Comparison of ENCODE assay signal across 2 cellular contexts in genomic region chr11:66932543-66932942, GRCh38.
TF ChIP-seq lines count a peak whose summit lies in the region.

No MANE protein-coding gene starts in this region.

TF ChIP-seq in A549, 52 proteins besides CTCF, POLR2A, EP300 and RAD21:
- no peak for TF ChIP-seq NPAS2 (CRISPR knock-in tag; IDR thresholded peaks at IDR 0.05; ENCODE audit: borderline replicate concordance)
- TF ChIP-seq CHD4 (IDR thresholded peaks at IDR 0.05; ENCODE audit: borderline replicate concordance), result no peak
- TF ChIP-seq FOSB (CRISPR knock-in tag; IDR thresholded peaks at IDR 0.05), result no peak
- TF ChIP-seq POLR2AphosphoS2 (conservative IDR thresholded peaks at IDR 0.05; ENCODE audit: low read length), result no peak
- no peak for TF ChIP-seq NFE2L2 (conservative IDR thresholded peaks at IDR 0.05; ENCODE audit: low read length)
- TF ChIP-seq ESRRA (IDR thresholded peaks at IDR 0.05; ENCODE audit: borderline replicate concordance, low read length), result no peak
- TF ChIP-seq MAZ (IDR thresholded peaks at IDR 0.05; ENCODE audit: borderline replicate concordance, low read depth, low read length), result no peak
- TF ChIP-seq KDM1A (IDR thresholded peaks at IDR 0.05; ENCODE audit: low read depth), result no peak
- no peak for TF ChIP-seq BCL3 (IDR thresholded peaks at IDR 0.05)
- no peak for TF ChIP-seq SMC3 (IDR thresholded peaks at IDR 0.05)
- TF ChIP-seq JUNB (IDR thresholded peaks at IDR 0.05), result no peak
- no peak for TF ChIP-seq HMGXB4 (CRISPR knock-in tag; IDR thresholded peaks at IDR 0.05; ENCODE audit: borderline replicate concordance)
- no peak for TF ChIP-seq ATOH8 (CRISPR knock-in tag; IDR thresholded peaks at IDR 0.05; ENCODE audit: low read depth)
- no peak for TF ChIP-seq HOXB5 (CRISPR knock-in tag; IDR thresholded peaks at IDR 0.05)
- TF ChIP-seq MAX (IDR thresholded peaks at IDR 0.05), result no peak
- no peak for TF ChIP-seq SREBF2 (IDR thresholded peaks at IDR 0.05)
- no peak for TF ChIP-seq MYC (IDR thresholded peaks at IDR 0.05; ENCODE audit: borderline replicate concordance, low read length)
- TF ChIP-seq HDAC2 (IDR thresholded peaks at IDR 0.05), result no peak

TF ChIP-seq in K562, 482 proteins besides CTCF, POLR2A, EP300 and RAD21:
- 0 out of 4 replicates have a peak, but pooled peaks of 1 of the 2 experiments have one; percentile 23 for TF ChIP-seq RCOR1 (IDR thresholded peaks at IDR 0.05; ENCODE audit: borderline replicate concordance in 1 of 2, low read depth in 2 of 2, low read length in 2 of 2)
- TF ChIP-seq ETS1 (conservative IDR thresholded peaks at IDR 0.05; ENCODE audit: control insufficient read depth, low read depth, low read length), result no peak
- TF ChIP-seq ZNF639 (CRISPR knock-in tag; conservative IDR thresholded peaks at IDR 0.05 in 1 of 2, IDR thresholded peaks at IDR 0.05 in 1 of 2), result no peak
